7 cellular contexts compared by ENCODE assay signal in genomic region chr18:75204978-75205759, GRCh38. TPM values are rescaled to one million over a fixed set of nuclear protein-coding genes. Genes with fewer than 3 reads are reported as not detected.
DNase-seq lines count a peak whose midpoint lies in the region; ATAC-seq, FAIRE-seq and TF ChIP-seq lines count a peak whose summit lies in the region.

No MANE protein-coding gene starts in this region.

- TF ChIP-seq CTCF in HFFc6 (IDR thresholded peaks at IDR 0.05) (no peak), astrocyte of the spinal cord (IDR thresholded peaks at IDR 0.05; ENCODE audit: low read depth, low read length) (no peak), liver (IDR thresholded peaks at IDR 0.05; ENCODE audit: low read depth, low read length, missing input control) (no peak), stomach (IDR thresholded peaks at IDR 0.05) (no peak)

- no peak for TF ChIP-seq RAD21 in liver (IDR thresholded peaks at IDR 0.05)

- no peaks in the 10 kb centered on the region for H3K9me3 ChIP-seq in liver (ENCODE audit: control insufficient read depth in 4 of 4, low read length in 3 of 4)
- no peaks in the 10 kb centered on the region for H3K9me3 ChIP-seq in stomach

- TF ChIP-seq EP300 in stomach (IDR thresholded peaks at IDR 0.05): no peak

- peaks cover 23% of the 10 kb centered on the region for H3K36me3 Mint-ChIP-seq in HFFc6 (ENCODE audit: low read depth)

- peaks cover 0 to 10% (median 4%) of the 10 kb centered on the region in 4 donors for H3K36me3 ChIP-seq in liver (ENCODE audit: control insufficient read depth in 4 of 4, insufficient read depth in 3 of 4, low read depth in 1 of 4, low read length in 3 of 4)
- peaks cover 0 to 17% (median 12%) of the 10 kb centered on the region in 4 donors for H3K36me3 ChIP-seq in stomach

- H3K4me1 Mint-ChIP-seq in HFFc6 (ENCODE audit: low read depth): peaks cover 64% of the 10 kb centered on the region

- no peak for ATAC-seq in GM21526 (IDR thresholded peaks at IDR 0.05; ENCODE audit: low FRiP score, unreplicated experiment)

- H3K4me1 ChIP-seq in liver (ENCODE audit: control insufficient read depth in 4 of 4, insufficient read depth in 4 of 4, low read length in 3 of 4) (peaks cover 11 to 39% (median 26%) of the 10 kb centered on the region in 4 donors), stomach (peaks cover 40 to 83% (median 65%) of the 10 kb centered on the region in 4 donors)

- H3K27me3 ChIP-seq in liver (ENCODE audit: control insufficient read depth in 4 of 4, insufficient read depth in 4 of 4, low read length in 3 of 4) (no peaks in the 10 kb centered on the region), stomach (peaks cover 0 to 7% (median 0%) of the 10 kb centered on the region in 3 donors)

- H3K27me3 Mint-ChIP-seq in HFFc6 (ENCODE audit: insufficient read depth): peaks cover 3% of the 10 kb centered on the region; the same call in 1 of the 2 replicates

- peak overlapping the region; percentile 99 for H3K27ac Mint-ChIP-seq in HFFc6

- TF ChIP-seq POLR2A in stomach (IDR thresholded peaks at IDR 0.05) (no peak), H54 (IDR thresholded peaks at IDR 0.05; ENCODE audit: low read depth, low read length) (no peak)

- no peaks in the 10 kb centered on the region for H3K9me3 Mint-ChIP-seq in HFFc6

- peak overlapping the region; percentile 90 for H3K4me3 ChIP-seq in astrocyte of the spinal cord (ENCODE audit: low read depth, low read length)
- H3K4me3 ChIP-seq in liver (ENCODE audit: low read depth in 1 of 3, low read length in 3 of 3): peak overlapping the region in 2 of 3 donors; percentile 34 to 46
- peak overlapping the region; percentile 49 to 97 (median 66) for H3K4me3 ChIP-seq in stomach

- peak overlapping the region; percentile 100 for H3K4me3 Mint-ChIP-seq in HFFc6

- DNase-seq in HFFc6 (no peak), astrocyte of the spinal cord (ENCODE audit: low read depth, low spot score) (peak; percentile 65), stomach (no peak), H54 (ENCODE audit: insufficient read length, low spot score) (no peak), SW480 (ENCODE audit: low spot score) (no peak)

- no peak overlapping the region for H3K9ac ChIP-seq in liver (ENCODE audit: low read depth in 1 of 2, low read length in 2 of 2)

- in situ Hi-C loops in astrocyte of the spinal cord (cut with HindIII; ENCODE audit: low sequenced_read_pairs): no loop called here

- no peak for FAIRE-seq in H54 (lab: Jason Lieb, UNC)

- H3K27ac ChIP-seq in liver (ENCODE audit: low read depth in 1 of 2, low read length in 2 of 2) (no peak overlapping the region), stomach (peak overlapping the region; percentile 25 to 98 (median 96))

- WGBS in liver: 39% methylated on average over 47 of the region's 47 CpGs
- 32 to 61% (median 44%) methylated on average over 43 to 47 of the region's 47 CpGs for WGBS in stomach, 5 donors

- intact Hi-C loops in stomach (cut with DNase I; ENCODE audit: low total_unique reads): no loop called here

TF ChIP-seq in liver, 16 proteins besides CTCF, POLR2A, EP300 and RAD21:
- TF ChIP-seq GABPA (IDR thresholded peaks at IDR 0.05 in 1 of 2, conservative IDR thresholded peaks at IDR 0.05 in 1 of 2) (no peak), YY1 (IDR thresholded peaks at IDR 0.05) (no peak), FOXA2 (IDR thresholded peaks at IDR 0.05) (no peak), RXRA (IDR thresholded peaks at IDR 0.05) (no peak), JUND (IDR thresholded peaks at IDR 0.05) (no peak), NR2F2 (IDR thresholded peaks at IDR 0.05) (no peak), SP1 (IDR thresholded peaks at IDR 0.05) (no peak), TAF1 (conservative IDR thresholded peaks at IDR 0.05) (no peak), HNF4G (IDR thresholded peaks at IDR 0.05) (no peak), HNF4A (conservative IDR thresholded peaks at IDR 0.05) (no peak), FOXA1 (IDR thresholded peaks at IDR 0.05) (no peak), ZBTB33 (IDR thresholded peaks at IDR 0.05) (no peak), EGR1 (IDR thresholded peaks at IDR 0.05; ENCODE audit: low read depth in 2 of 2) (no peak)
- TF ChIP-seq, protein P1, sequence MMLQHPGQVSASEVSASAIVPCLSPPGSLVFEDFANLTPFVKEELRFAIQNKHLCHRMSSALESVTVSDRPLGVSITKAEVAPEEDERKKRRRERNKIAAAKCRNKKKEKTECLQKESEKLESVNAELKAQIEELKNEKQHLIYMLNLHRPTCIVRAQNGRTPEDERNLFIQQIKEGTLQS (IDR thresholded peaks at IDR 0.05): no peak
- TF ChIP-seq, protein P2, sequence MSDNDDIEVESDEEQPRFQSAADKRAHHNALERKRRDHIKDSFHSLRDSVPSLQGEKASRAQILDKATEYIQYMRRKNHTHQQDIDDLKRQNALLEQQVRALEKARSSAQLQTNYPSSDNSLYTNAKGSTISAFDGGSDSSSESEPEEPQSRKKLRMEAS (IDR thresholded peaks at IDR 0.05): no peak
- TF ChIP-seq, protein P3, sequence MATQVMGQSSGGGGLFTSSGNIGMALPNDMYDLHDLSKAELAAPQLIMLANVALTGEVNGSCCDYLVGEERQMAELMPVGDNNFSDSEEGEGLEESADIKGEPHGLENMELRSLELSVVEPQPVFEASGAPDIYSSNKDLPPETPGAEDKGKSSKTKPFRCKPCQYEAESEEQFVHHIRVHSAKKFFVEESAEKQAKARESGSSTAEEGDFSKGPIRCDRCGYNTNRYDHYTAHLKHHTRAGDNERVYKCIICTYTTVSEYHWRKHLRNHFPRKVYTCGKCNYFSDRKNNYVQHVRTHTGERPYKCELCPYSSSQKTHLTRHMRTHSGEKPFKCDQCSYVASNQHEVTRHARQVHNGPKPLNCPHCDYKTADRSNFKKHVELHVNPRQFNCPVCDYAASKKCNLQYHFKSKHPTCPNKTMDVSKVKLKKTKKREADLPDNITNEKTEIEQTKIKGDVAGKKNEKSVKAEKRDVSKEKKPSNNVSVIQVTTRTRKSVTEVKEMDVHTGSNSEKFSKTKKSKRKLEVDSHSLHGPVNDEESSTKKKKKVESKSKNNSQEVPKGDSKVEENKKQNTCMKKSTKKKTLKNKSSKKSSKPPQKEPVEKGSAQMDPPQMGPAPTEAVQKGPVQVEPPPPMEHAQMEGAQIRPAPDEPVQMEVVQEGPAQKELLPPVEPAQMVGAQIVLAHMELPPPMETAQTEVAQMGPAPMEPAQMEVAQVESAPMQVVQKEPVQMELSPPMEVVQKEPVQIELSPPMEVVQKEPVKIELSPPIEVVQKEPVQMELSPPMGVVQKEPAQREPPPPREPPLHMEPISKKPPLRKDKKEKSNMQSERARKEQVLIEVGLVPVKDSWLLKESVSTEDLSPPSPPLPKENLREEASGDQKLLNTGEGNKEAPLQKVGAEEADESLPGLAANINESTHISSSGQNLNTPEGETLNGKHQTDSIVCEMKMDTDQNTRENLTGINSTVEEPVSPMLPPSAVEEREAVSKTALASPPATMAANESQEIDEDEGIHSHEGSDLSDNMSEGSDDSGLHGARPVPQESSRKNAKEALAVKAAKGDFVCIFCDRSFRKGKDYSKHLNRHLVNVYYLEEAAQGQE (IDR thresholded peaks at IDR 0.05): no peak

RNA-seq across cellular contexts. Expression of gene PTGR3, which starts 3.8 kb away (rescaled TPM):
- total RNA-seq in HFFc6 (2021; fragmentation: NEBNext Ultra II Directional; extraction: Animal tissue kit (Norgen Biotek cat#: 25700)): 10 to 100 TPM; 37.9 to 47.5 (median 41.8) TPM
- total RNA-seq in liver (10 to 100 TPM in 1 of 2 donors, 1 to 10 TPM in 1; 6.8 to 14.2 TPM), stomach (10 to 100 TPM; 10.4 to 45.5 (median 19.3) TPM)
- polyA plus RNA-seq in liver (10 to 100 TPM in 1 of 2 donors, 1 to 10 TPM in 1; 8.5 to 18.7 TPM), stomach (10 to 100 TPM in 2 of 3 donors, 1 to 10 TPM in 1; 9.9 to 13.8 (median 10.6) TPM)

RNA-seq across cellular contexts. Expression of gene TSHZ1, which starts 5.4 kb away (rescaled TPM):
- total RNA-seq in HFFc6 (2021; fragmentation: NEBNext Ultra II Directional; extraction: Animal tissue kit (Norgen Biotek cat#: 25700)): 10 to 100 TPM; 18.6 to 25.0 (median 23.3) TPM
- total RNA-seq in liver: 1 to 10 TPM; 4.2 to 6.6 TPM
- polyA plus RNA-seq in liver: 1 to 10 TPM; 5.6 TPM
- 10 to 100 TPM in 3 of 5 donors, 1 to 10 TPM in 2; 7.0 to 21.0 (median 14.8) TPM for total RNA-seq in stomach
- polyA plus RNA-seq in stomach: 1 to 10 TPM; 4.2 to 7.0 (median 5.0) TPM

Comparison
In these comparisons a context has a peak if more than half of its experiments do, and no peak if none do; other contexts are left out.
1. H3K4me3 ChIP-seq: peak in every context shown above with its lines; median percentile 90 in astrocyte of the spinal cord; 66 in stomach; 40 in liver.
2. H3K27ac ChIP-seq: peak in stomach (5 of 5); none in liver (0 of 2).